In genomic region chr11:11966826-11967668, GRCh38 we compare ENCODE assay signal across 8 cellular contexts. TPM values are rescaled to one million over a fixed set of nuclear protein-coding genes. Genes with fewer than 3 reads are reported as not detected.
A peak's percentile ranks its signal among the peaks of the same experiment; 100 is the strongest.
DNase-seq lines count a peak whose midpoint lies in the region; ATAC-seq, FAIRE-seq and TF ChIP-seq lines count a peak whose summit lies in the region.

No MANE protein-coding gene starts in this region.

- peaks cover 19% of the 10 kb centered on the region for H3K27me3 Mint-ChIP-seq in activated T-helper 2 cell treated with anti-CD3 and anti-CD28 coated beads, Interferon-gamma antibody, Interleukin-2, Interleukin-4, amounts not matched to agents 10 μg/mL and 5 μg/mL and 100 μg/mL, durations not matched to agents 14 hours and 24 hours and 36 hours (ENCODE audit: low read depth)

- no peak for FAIRE-seq in D721Med (lab: Jason Lieb, UNC)

- H3K27me3 ChIP-seq in Peyer's patch, result no peaks in the 10 kb centered on the region

- no peaks in the 10 kb centered on the region for H3K36me3 ChIP-seq in Peyer's patch

- TF ChIP-seq CTCF in D721Med (IDR thresholded peaks at IDR 0.05; ENCODE audit: insufficient read depth, missing control alignments), result peak; percentile 73
- TF ChIP-seq CTCF in Peyer's patch (IDR thresholded peaks at IDR 0.05), result peak in 5 of 6 experiments; percentile 52 to 67 (median 62)

- DNase-seq in D721Med (ENCODE audit: insufficient read length, low spot score), result peak; percentile 65
- peak; percentile 50 to 84 (median 73) for DNase-seq in Peyer's patch
- DNase-seq in activated T-helper 2 cell treated with anti-CD3 and anti-CD28 coated beads, Interferon-gamma antibody, Interleukin-2, Interleukin-4, amounts not matched to agents 10 μg/mL and 5 μg/mL and 100 μg/mL, durations not matched to agents 14 hours and 24 hours and 36 hours (ENCODE audit: low spot score), result peak; percentile 69
- DNase-seq in Right ventricle myocardium superior, result peak; percentile 88
- peak; percentile 74 for DNase-seq in retina
- no peak for DNase-seq in middle frontal gyrus (ENCODE audit: extremely low spot score, low spot score)

- no peak overlapping the region for H3K4me3 ChIP-seq in Peyer's patch

- H3K9me3 ChIP-seq in Peyer's patch, result no peaks in the 10 kb centered on the region

- no peak for TF ChIP-seq POLR2A in Peyer's patch (IDR thresholded peaks at IDR 0.05)

- H3K4me1 Mint-ChIP-seq in activated T-helper 2 cell treated with anti-CD3 and anti-CD28 coated beads, Interferon-gamma antibody, Interleukin-2, Interleukin-4, amounts not matched to agents 10 μg/mL and 5 μg/mL and 100 μg/mL, durations not matched to agents 14 hours and 24 hours and 36 hours (ENCODE audit: low read depth), result peaks cover 9% of the 10 kb centered on the region

- H3K27ac Mint-ChIP-seq in activated T-helper 2 cell treated with anti-CD3 and anti-CD28 coated beads, Interferon-gamma antibody, Interleukin-2, Interleukin-4, amounts not matched to agents 10 μg/mL and 5 μg/mL and 100 μg/mL, durations not matched to agents 14 hours and 24 hours and 36 hours, result no peak overlapping the region

- no peaks in the 10 kb centered on the region for H3K9me3 Mint-ChIP-seq in activated T-helper 2 cell treated with anti-CD3 and anti-CD28 coated beads, Interferon-gamma antibody, Interleukin-2, Interleukin-4, amounts not matched to agents 10 μg/mL and 5 μg/mL and 100 μg/mL, durations not matched to agents 14 hours and 24 hours and 36 hours

- H3K27ac ChIP-seq in Peyer's patch, result no peak overlapping the region

- H3K4me1 ChIP-seq in Peyer's patch, result no peaks in the 10 kb centered on the region

- ATAC-seq in GM19452 (IDR thresholded peaks at IDR 0.05; ENCODE audit: unreplicated experiment) (peak; percentile 93), HG03520 (IDR thresholded peaks at IDR 0.05; ENCODE audit: unreplicated experiment) (peak; percentile 98), Right ventricle myocardium superior (ENCODE audit: poor library complexity) (peak; percentile 62)

- no peak overlapping the region for H3K4me3 Mint-ChIP-seq in activated T-helper 2 cell treated with anti-CD3 and anti-CD28 coated beads, Interferon-gamma antibody, Interleukin-2, Interleukin-4, amounts not matched to agents 10 μg/mL and 5 μg/mL and 100 μg/mL, durations not matched to agents 14 hours and 24 hours and 36 hours (ENCODE audit: low read depth)

- no peaks in the 10 kb centered on the region for H3K36me3 Mint-ChIP-seq in activated T-helper 2 cell treated with anti-CD3 and anti-CD28 coated beads, Interferon-gamma antibody, Interleukin-2, Interleukin-4, amounts not matched to agents 10 μg/mL and 5 μg/mL and 100 μg/mL, durations not matched to agents 14 hours and 24 hours and 36 hours (ENCODE audit: low read depth)

- intact Hi-C loops in activated T-helper 2 cell treated with anti-CD3 and anti-CD28 coated beads, Interferon-gamma antibody, Interleukin-2, Interleukin-4, amounts not matched to agents 10 μg/mL and 5 μg/mL and 100 μg/mL, durations not matched to agents 14 hours and 24 hours and 36 hours (cut with micrococcal nuclease), result no loop called here
- intact Hi-C loops in Right ventricle myocardium superior (cut with DNase I), result loop anchor here (5.0 kb wide), 1 partner anchor 40 kb away; the partner anchor contains the start of gene DKK3

RNA-seq across cellular contexts. Expression of gene DKK3, which starts 41.4 kb away (rescaled TPM):
- total RNA-seq in Peyer's patch, result 10 to 100 TPM; 19.8 to 52.0 (median 26.7) TPM
- total RNA-seq in activated T-helper 2 cell treated with anti-CD3 and anti-CD28 coated beads, Interferon-gamma antibody, Interleukin-2, Interleukin-4, amounts not matched to agents 10 μg/mL and 5 μg/mL and 100 μg/mL, durations not matched to agents 14 hours and 24 hours and 36 hours, result not detected in 2 replicates
- total RNA-seq in Right ventricle myocardium superior, result 520 TPM

Comparison
In these comparisons a context has a peak if more than half of its experiments do, and no peak if none do; other contexts are left out.
1. RNA of gene DKK3, which starts 41.4 kb away (total RNA-seq): 520 TPM in Right ventricle myocardium superior (single experiment) and 19.8 to 52.0 TPM in Peyer's patch; not detected in activated T-helper 2 cell treated with anti-CD3 and anti-CD28 coated beads, Interferon-gamma antibody, Interleukin-2, Interleukin-4, amounts not matched to agents 10 μg/mL and 5 μg/mL and 100 μg/mL, durations not matched to agents 14 hours and 24 hours and 36 hours; every median in the first group is over 10 times any median in the second.
2. Peak in every context shown above with its lines, with median percentiles within 50 percentile points of each other: ATAC-seq.